In the genomic region with DNA sequence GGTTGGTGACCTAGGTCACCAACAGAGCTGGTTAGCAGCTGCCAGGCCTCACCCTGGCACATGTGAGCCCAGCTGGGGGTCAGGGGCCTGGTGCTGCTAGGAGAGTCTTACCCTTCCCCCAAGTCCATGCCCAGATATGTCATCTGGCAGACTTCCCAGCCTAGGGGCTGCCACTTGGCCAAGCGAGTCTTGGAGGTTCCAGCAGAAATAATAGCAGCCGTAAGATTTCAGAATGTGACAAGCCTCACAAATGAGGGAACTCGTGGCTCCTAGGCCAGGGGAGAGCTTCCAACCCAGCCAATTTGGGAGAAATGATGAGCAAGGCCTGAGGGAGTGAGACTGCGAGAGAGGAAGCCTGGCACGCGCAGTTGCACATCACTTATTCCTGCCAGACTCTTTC, we compare ENCODE assay signal across 18 cellular contexts. TPM values are rescaled to one million over a fixed set of nuclear protein-coding genes. Genes with fewer than 3 reads are reported as not detected.
A peak's percentile ranks its signal among the peaks of the same experiment; 100 is the strongest.
DNase-seq lines count a peak whose midpoint lies in the region; ATAC-seq, FAIRE-seq and TF ChIP-seq lines count a peak whose summit lies in the region.
"Had no signal": no experiment of that assay in that cellular context is flagged by ENCODE, and none has a peak within 500 bp of the region (broad histone marks: within the 10 kb centered on the region; RNA-seq: fewer than 3 reads in every experiment).

No MANE protein-coding gene starts in this region.

- H2AK5ac ChIP-seq in H1 (ENCODE audit: low read depth, low read length): peak overlapping the region; percentile 27; the same call in 1 of the 2 replicates

- POLR2A ChIA-PET in H1 (lab: Charles Lee; ENCODE audit: partially characterized antibody): interaction anchor here (0.7 to 5.6 kb wide), 10 partner anchors 13 to 220 kb away, joined by 3 to 63 read pairs (median 6); a partner anchor contains a TSS
- POLR2A ChIA-PET in activated CD8-positive, alpha-beta T cell treated with anti-CD3 and anti-CD28 coated beads, Interleukin-2, amount 10 ng/mL, durations not matched to agents 7 days and 5 days (lab: Charles Lee): no interaction called here

- H2AFZ ChIP-seq in H1 (ENCODE audit: low read length): no peak overlapping the region

- no peak overlapping the region for H4K91ac ChIP-seq in H1 (replicated peaks; ENCODE audit: insufficient read length, low read length)

- H3K4ac ChIP-seq in H1 (replicated peaks; ENCODE audit: insufficient read length, low read depth, low read length): peak overlapping the region; percentile 70

- no peak overlapping the region for H2BK20ac ChIP-seq in H1 (ENCODE audit: low read length)

- H3K23ac ChIP-seq in H1 (ENCODE audit: insufficient read length): no peak overlapping the region

- H3K4me2 ChIP-seq in H1 (ENCODE audit: insufficient read depth in 1 of 2, low read depth in 2 of 2, low read length in 2 of 2): peak overlapping the region; percentile 48 to 66

- H3K36me3 Mint-ChIP-seq in nephron (ENCODE audit: low read depth): peaks cover 20% of the 10 kb centered on the region
- peaks cover 19% of the 10 kb centered on the region for H3K36me3 Mint-ChIP-seq in activated CD8-positive, alpha-beta T cell treated with anti-CD3 and anti-CD28 coated beads, Interleukin-2, amount 10 ng/mL, durations not matched to agents 7 days and 5 days (ENCODE audit: low read depth)

- H3K4me1 ChIP-seq in NT2/D1 (ENCODE audit: insufficient read depth, insufficient read length) (peaks cover 37% of the 10 kb centered on the region), H1 (replicated peaks in 1 of 4; ENCODE audit: control insufficient read depth in 3 of 4, insufficient read depth in 4 of 4, low read length in 3 of 4) (peaks cover 26 to 40% (median 36%) of the 10 kb centered on the region in 4 experiments)
- H3K4me1 ChIP-seq: Peyer's patch had no signal

- TF ChIP-seq POLR2A in H1 (IDR thresholded peaks at IDR 0.05; ENCODE audit: control extremely low read depth in 1 of 2, low read depth in 2 of 2, low read length in 2 of 2): no peak

- peak overlapping the region in 2 of 3 experiments; percentile 54 to 66 for H3K27ac Mint-ChIP-seq in nephron
- no peak overlapping the region for H3K27ac Mint-ChIP-seq in activated CD8-positive, alpha-beta T cell treated with anti-CD3 and anti-CD28 coated beads, Interleukin-2, amount 10 ng/mL, durations not matched to agents 7 days and 5 days
- H3K27ac Mint-ChIP-seq: activated T-helper 17 cell treated with anti-CD3 and anti-CD28 coated beads, Interleukin-2, amount 50 U/mL, for 72 hours; naive B cell had no signal

- H3K27me3 Mint-ChIP-seq in nephron (ENCODE audit: low read depth): peaks cover 5% of the 10 kb centered on the region
- H3K27me3 Mint-ChIP-seq in activated CD8-positive, alpha-beta T cell treated with anti-CD3 and anti-CD28 coated beads, Interleukin-2, amount 10 ng/mL, durations not matched to agents 7 days and 5 days (ENCODE audit: low read depth): no peaks in the 10 kb centered on the region
- H3K27me3 Mint-ChIP-seq: activated T-helper 17 cell treated with anti-CD3 and anti-CD28 coated beads, Interleukin-2, amount 50 U/mL, for 72 hours; central memory CD8-positive, alpha-beta T cell; naive B cell; stimulated activated naive CD8-positive, alpha-beta T cell treated with anti-CD3 and anti-CD28 coated beads, Interleukin-15, amount 100 ng/mL, for 72 hours had no signal

- H4K5ac ChIP-seq in H1 (ENCODE audit: insufficient read length, low read depth, low read length): no peak overlapping the region

- H3K18ac ChIP-seq in H1 (ENCODE audit: extremely low read depth, low read length): peak overlapping the region; percentile 40; the same call in 1 of the 2 replicates

- H3K14ac ChIP-seq in H1 (ENCODE audit: insufficient read length): no peak overlapping the region

- H4K20me1 ChIP-seq in H1 (replicated peaks in 1 of 2; ENCODE audit: control insufficient read depth in 1 of 2, insufficient read depth in 2 of 2, low read length in 2 of 2): peaks cover 24 to 29% of the 10 kb centered on the region in 2 experiments

- peaks cover 60% of the 10 kb centered on the region for H3K27me3 ChIP-seq in NT2/D1 (ENCODE audit: insufficient read depth, insufficient read length)
- H3K27me3 ChIP-seq in H1 (replicated peaks in 1 of 4; ENCODE audit: control insufficient read depth in 3 of 4, extremely low read depth in 1 of 4, insufficient read depth in 3 of 4, low read length in 3 of 4): peaks cover 7 to 60% (median 51%) of the 10 kb centered on the region in 4 experiments
- H3K27me3 ChIP-seq: Peyer's patch, upper lobe of left lung had no signal

- no peak overlapping the region for H3K4me3 Mint-ChIP-seq in nephron
- no peak overlapping the region for H3K4me3 Mint-ChIP-seq in activated CD8-positive, alpha-beta T cell treated with anti-CD3 and anti-CD28 coated beads, Interleukin-2, amount 10 ng/mL, durations not matched to agents 7 days and 5 days
- H3K4me3 Mint-ChIP-seq: activated T-helper 17 cell treated with anti-CD3 and anti-CD28 coated beads, Interleukin-2, amount 50 U/mL, for 72 hours; central memory CD8-positive, alpha-beta T cell; naive B cell; stimulated activated naive CD8-positive, alpha-beta T cell treated with anti-CD3 and anti-CD28 coated beads, Interleukin-15, amount 100 ng/mL, for 72 hours had no signal

- peaks cover 21% of the 10 kb centered on the region for H3K4me1 Mint-ChIP-seq in nephron
- no peaks in the 10 kb centered on the region for H3K4me1 Mint-ChIP-seq in activated CD8-positive, alpha-beta T cell treated with anti-CD3 and anti-CD28 coated beads, Interleukin-2, amount 10 ng/mL, durations not matched to agents 7 days and 5 days (ENCODE audit: low read depth)
- H3K4me1 Mint-ChIP-seq: activated T-helper 17 cell treated with anti-CD3 and anti-CD28 coated beads, Interleukin-2, amount 50 U/mL, for 72 hours; stimulated activated naive CD8-positive, alpha-beta T cell treated with anti-CD3 and anti-CD28 coated beads, Interleukin-15, amount 100 ng/mL, for 72 hours had no signal

- no peak overlapping the region for H2BK120ac ChIP-seq in H1 (replicated peaks; ENCODE audit: low read depth, low read length)

- H3K9me3 ChIP-seq in NT2/D1 (ENCODE audit: insufficient read depth, low read length) (no peaks in the 10 kb centered on the region), H1 (ENCODE audit: insufficient read depth in 2 of 2, low read depth in 1 of 2, low read length in 1 of 2) (no peaks in the 10 kb centered on the region)
- H3K9me3 ChIP-seq: Peyer's patch, upper lobe of left lung had no signal

- H3K27ac ChIP-seq in H1 (ENCODE audit: low read depth, low read length): no peak overlapping the region
- H3K27ac ChIP-seq: Peyer's patch, upper lobe of left lung had no signal

- ATAC-seq in activated CD8-positive, alpha-beta T cell treated with anti-CD3 and anti-CD28 coated beads, Interleukin-2, amount 10 ng/mL, durations not matched to agents 7 days and 5 days: no peak
- ATAC-seq in GM18867 (IDR thresholded peaks at IDR 0.05; ENCODE audit: unreplicated experiment) (no peak), GM18511 (IDR thresholded peaks at IDR 0.05; ENCODE audit: unreplicated experiment) (no peak)
- ATAC-seq: activated T-helper 17 cell treated with anti-CD3 and anti-CD28 coated beads, Interleukin-2, amount 50 U/mL, for 72 hours; stimulated activated naive CD8-positive, alpha-beta T cell treated with anti-CD3 and anti-CD28 coated beads, Interleukin-15, amount 100 ng/mL, for 72 hours had no signal

- H2BK15ac ChIP-seq in H1 (ENCODE audit: low read length): 0 out of 2 replicates have a peak overlapping the region, but pooled peaks have one; percentile 61

- TF ChIP-seq CTCF in H1 (IDR thresholded peaks at IDR 0.05; ENCODE audit: control extremely low read depth in 1 of 3, insufficient read depth in 1 of 3, low read depth in 1 of 3, low read length in 3 of 3) (no peak), nephron (IDR thresholded peaks at IDR 0.05; ENCODE audit: unreplicated experiment in 3 of 3) (no peak)

- H2BK12ac ChIP-seq in H1 (ENCODE audit: low read depth, low read length): peak overlapping the region; percentile 92; the same call in 1 of the 2 replicates

- CTCF ChIA-PET in H1 (lab: Charles Lee; ENCODE audit: partially characterized antibody): interaction anchor here (1.2 to 21.9 kb wide), 4 partner anchors 9 to 29 kb away, joined by 3 to 323 read pairs (median 36); a partner anchor contains a TSS
- CTCF ChIA-PET in activated CD8-positive, alpha-beta T cell treated with anti-CD3 and anti-CD28 coated beads, Interleukin-2, amount 10 ng/mL, durations not matched to agents 7 days and 5 days (lab: Charles Lee): interaction anchor here (1.4 kb wide), 1 partner anchor 15 kb away, joined by 3 read pairs; no protein-coding TSS in a partner anchor

- no peaks in the 10 kb centered on the region for H3K79me2 ChIP-seq in H1 (ENCODE audit: control insufficient read depth in 1 of 2, insufficient read depth in 2 of 2, low read length in 2 of 2)

- no peaks in the 10 kb centered on the region for H3K9me3 Mint-ChIP-seq in nephron
- H3K9me3 Mint-ChIP-seq in activated CD8-positive, alpha-beta T cell treated with anti-CD3 and anti-CD28 coated beads, Interleukin-2, amount 10 ng/mL, durations not matched to agents 7 days and 5 days (ENCODE audit: insufficient read depth): no peaks in the 10 kb centered on the region
- H3K9me3 Mint-ChIP-seq: activated T-helper 17 cell treated with anti-CD3 and anti-CD28 coated beads, Interleukin-2, amount 50 U/mL, for 72 hours; central memory CD8-positive, alpha-beta T cell; naive B cell; stimulated activated naive CD8-positive, alpha-beta T cell treated with anti-CD3 and anti-CD28 coated beads, Interleukin-15, amount 100 ng/mL, for 72 hours had no signal

- no peak for FAIRE-seq in H1 (lab: Jason Lieb, UNC)

- no peak for TF ChIP-seq RAD21 in H1 (IDR thresholded peaks at IDR 0.05 in 1 of 2, conservative IDR thresholded peaks at IDR 0.05 in 1 of 2; ENCODE audit: low read depth in 2 of 2, low read length in 2 of 2)

- peak overlapping the region; percentile 75; the same call in 1 of the 2 replicates for H2BK5ac ChIP-seq in H1 (ENCODE audit: low read depth, low read length)

- H4K8ac ChIP-seq in H1 (ENCODE audit: extremely low read depth, insufficient read depth, low read length): no peak overlapping the region

- H3K36me3 ChIP-seq in NT2/D1 (ENCODE audit: insufficient read depth, insufficient read length, low read length): peaks cover 72% of the 10 kb centered on the region
- H3K36me3 ChIP-seq in H1 (ENCODE audit: control insufficient read depth in 2 of 4, insufficient read depth in 4 of 4, low read length in 3 of 4): peaks cover 0 to 7% (median 0%) of the 10 kb centered on the region in 4 experiments; a peak in 3 of 8 replicates

- TF ChIP-seq EP300 in H1 (IDR thresholded peaks at IDR 0.05; ENCODE audit: borderline replicate concordance in 1 of 2, low read depth in 2 of 2, low read length in 2 of 2): no peak

- peaks cover 2% of the 10 kb centered on the region; the same call in 1 of the 2 replicates for H3K23me2 ChIP-seq in H1 (ENCODE audit: low read depth, low read length)

- no peak overlapping the region for H3K56ac ChIP-seq in H1 (replicated peaks; ENCODE audit: insufficient read length, low read depth, low read length)

- DNase-seq in DMS79 treated with DMSO at 0.1 percent for 48 hours (lab: John Stamatoyannopoulos, UW) (peak; percentile 66), NT2/D1 (ENCODE audit: low read depth, low spot score) (no peak), H1 (ENCODE audit: low read depth in 1 of 2, low spot score in 2 of 2) (no peak), NCI-H187 treated with DMSO at 0.1 percent for 48 hours (lab: John Stamatoyannopoulos, UW) (no peak)
- no peak for DNase-seq in activated CD8-positive, alpha-beta T cell treated with anti-CD3 and anti-CD28 coated beads, Interleukin-2, amount 10 ng/mL, durations not matched to agents 7 days and 5 days
- DNase-seq: COR-L47; effector CD8-positive, alpha-beta T cell; naive B cell; Peyer's patch; stimulated activated CD4-positive, alpha-beta T cell treated with anti-CD3 and anti-CD28 coated beads, Interleukin-2, amount 100 ng/mL, for 48 hours; stimulated activated naive CD8-positive, alpha-beta T cell treated with anti-CD3 and anti-CD28 coated beads, Interleukin-15, amount 100 ng/mL, for 72 hours; T1000; upper lobe of left lung had no signal

- WGBS in H1 (ENCODE audit: extremely low coverage in 1 of 2, insufficient coverage in 1 of 2, insufficient read length in 1 of 2, insufficient replicate concordance in 2 of 2, low coverage in 1 of 2, low lambda C conversion rate in 2 of 2, missing lambda C conversion rate in 1 of 2), 2 experiments: 60% methylated on average over 6 of the region's 6 CpGs; no CpG with 5 or more reads in 1 of the 2 experiments

- H3K9ac ChIP-seq in NT2/D1 (ENCODE audit: insufficient read length, low read depth) (peak overlapping the region; percentile 61), H1 (replicated peaks in 1 of 4; ENCODE audit: extremely low read depth in 1 of 4, low read depth in 3 of 4, low read length in 3 of 4) (no peak overlapping the region)

- 0 out of 2 replicates have a peak, but pooled peaks cover 6% of the 10 kb centered on the region for H3K79me1 ChIP-seq in H1 (ENCODE audit: low read depth, low read length)

- H3K4me3 ChIP-seq in NT2/D1 (ENCODE audit: insufficient read length, low read depth) (no peak overlapping the region), H1 (ENCODE audit: extremely low read depth in 1 of 4, insufficient read depth in 2 of 4, low read depth in 3 of 4, low read length in 4 of 4) (peak overlapping the region in 3 of 4 experiments; percentile 11 to 44 (median 24); a peak in 4 of 8 replicates)
- H3K4me3 ChIP-seq: Peyer's patch, upper lobe of left lung had no signal

RNA-seq across cellular contexts. Expression of a gene that starts 11.1 kb away (rescaled TPM):
- total RNA-seq in H1 (2021; fragmentation: NEBNext Ultra II Directional; extraction: Animal tissue kit (Norgen Biotek cat#: 25700)): 60.5 and 62.3 TPM in 2 replicates
- 58.3 and 71.9 TPM in 2 replicates for polyA plus RNA-seq in H1 (2011; rRNA removed)
- 58.0 TPM for polyA plus RNA-seq in H1 (2011; cell fraction: cytosol; rRNA removed)
- polyA plus RNA-seq in H1 (2011; cell fraction: nucleus; rRNA removed): 74.2 TPM
- 68.0 to 83.5 TPM (median 73.0 TPM) in 4 replicates for polyA plus RNA-seq in H1 (2012, experiment 1 of 2)
- polyA plus RNA-seq in H1 (2012, experiment 2 of 2): 109 TPM
- 42.4 TPM for polyA plus RNA-seq in H1 (2013, experiment 1 of 2)
- 41.2 TPM for polyA plus RNA-seq in H1 (2013, experiment 2 of 2)
- polyA minus RNA-seq in H1 (2011; rRNA and poly(A)+ RNA removed): 36.2 and 46.0 TPM in 2 replicates
- 21.1 TPM for polyA minus RNA-seq in H1 (2011; cell fraction: cytosol; rRNA and poly(A)+ RNA removed)
- polyA minus RNA-seq in H1 (2011; cell fraction: nucleus; rRNA and poly(A)+ RNA removed): 14.4 TPM
- 10 to 100 TPM; 78.9 to 79.9 TPM for total RNA-seq in activated CD8-positive, alpha-beta T cell treated with anti-CD3 and anti-CD28 coated beads, Interleukin-2, amount 10 ng/mL, durations not matched to agents 7 days and 5 days

RNA-seq across cellular contexts. Expression of a gene that starts 38.4 kb away (rescaled TPM):
- total RNA-seq in H1 (2021; fragmentation: NEBNext Ultra II Directional; extraction: Animal tissue kit (Norgen Biotek cat#: 25700)): 3.1 and 4.0 TPM in 2 replicates
- 5.2 and 7.2 TPM in 2 replicates for polyA plus RNA-seq in H1 (2011; rRNA removed)
- 5.2 TPM for polyA plus RNA-seq in H1 (2011; cell fraction: cytosol; rRNA removed)
- polyA plus RNA-seq in H1 (2011; cell fraction: nucleus; rRNA removed): 7.3 TPM
- 2.0 to 3.8 TPM (median 3.4 TPM) in 4 replicates for polyA plus RNA-seq in H1 (2012, experiment 1 of 2)
- 3.0 TPM for polyA plus RNA-seq in H1 (2012, experiment 2 of 2)
- 5.4 TPM for polyA plus RNA-seq in H1 (2013, experiment 1 of 2)
- 5.6 TPM for polyA plus RNA-seq in H1 (2013, experiment 2 of 2)
- 2.1 and 4.0 TPM in 2 replicates for polyA minus RNA-seq in H1 (2011; rRNA and poly(A)+ RNA removed)
- polyA minus RNA-seq in H1 (2011; cell fraction: cytosol; rRNA and poly(A)+ RNA removed): 3.6 TPM
- polyA minus RNA-seq in H1 (2011; cell fraction: nucleus; rRNA and poly(A)+ RNA removed): 3.3 TPM
- total RNA-seq in activated CD8-positive, alpha-beta T cell treated with anti-CD3 and anti-CD28 coated beads, Interleukin-2, amount 10 ng/mL, durations not matched to agents 7 days and 5 days: 1 to 10 TPM; 3.9 to 4.2 TPM

RNA-seq across cellular contexts. Expression of a gene that starts 41.9 kb away (rescaled TPM):
- 20.5 and 21.1 TPM in 2 replicates for total RNA-seq in H1 (2021; fragmentation: NEBNext Ultra II Directional; extraction: Animal tissue kit (Norgen Biotek cat#: 25700))
- 14.9 and 23.1 TPM in 2 replicates for polyA plus RNA-seq in H1 (2011; rRNA removed)
- 14.8 TPM for polyA plus RNA-seq in H1 (2011; cell fraction: cytosol; rRNA removed)
- 24.5 TPM for polyA plus RNA-seq in H1 (2011; cell fraction: nucleus; rRNA removed)
- polyA plus RNA-seq in H1 (2012, experiment 1 of 2): 12.1 to 19.7 TPM (median 18.6 TPM) in 4 replicates
- 20.0 TPM for polyA plus RNA-seq in H1 (2012, experiment 2 of 2)
- 19.0 TPM for polyA plus RNA-seq in H1 (2013, experiment 1 of 2)
- polyA plus RNA-seq in H1 (2013, experiment 2 of 2): 22.2 TPM
- 17.4 and 19.9 TPM in 2 replicates for polyA minus RNA-seq in H1 (2011; rRNA and poly(A)+ RNA removed)
- polyA minus RNA-seq in H1 (2011; cell fraction: cytosol; rRNA and poly(A)+ RNA removed): 16.5 TPM
- 10.8 TPM for polyA minus RNA-seq in H1 (2011; cell fraction: nucleus; rRNA and poly(A)+ RNA removed)
- total RNA-seq in activated CD8-positive, alpha-beta T cell treated with anti-CD3 and anti-CD28 coated beads, Interleukin-2, amount 10 ng/mL, durations not matched to agents 7 days and 5 days: 10 to 100 TPM; 19.0 to 21.7 TPM

RNA-seq across cellular contexts. Expression of a gene that starts 59.6 kb away (rescaled TPM):
- 30.2 and 32.3 TPM in 2 replicates for total RNA-seq in H1 (2021; fragmentation: NEBNext Ultra II Directional; extraction: Animal tissue kit (Norgen Biotek cat#: 25700))
- 58.8 and 79.2 TPM in 2 replicates for polyA plus RNA-seq in H1 (2011; rRNA removed)
- polyA plus RNA-seq in H1 (2011; cell fraction: cytosol; rRNA removed): 52.1 TPM
- polyA plus RNA-seq in H1 (2011; cell fraction: nucleus; rRNA removed): 91.6 TPM
- polyA plus RNA-seq in H1 (2012, experiment 1 of 2): 40.2 to 50.5 TPM (median 46.5 TPM) in 4 replicates
- 46.0 TPM for polyA plus RNA-seq in H1 (2012, experiment 2 of 2)
- 33.5 TPM for polyA plus RNA-seq in H1 (2013, experiment 1 of 2)
- 30.6 TPM for polyA plus RNA-seq in H1 (2013, experiment 2 of 2)
- 34.2 and 34.5 TPM in 2 replicates for polyA minus RNA-seq in H1 (2011; rRNA and poly(A)+ RNA removed)
- polyA minus RNA-seq in H1 (2011; cell fraction: cytosol; rRNA and poly(A)+ RNA removed): 26.7 TPM
- polyA minus RNA-seq in H1 (2011; cell fraction: nucleus; rRNA and poly(A)+ RNA removed): 41.4 TPM
- 10 to 100 TPM; 31.8 to 34.9 TPM for total RNA-seq in activated CD8-positive, alpha-beta T cell treated with anti-CD3 and anti-CD28 coated beads, Interleukin-2, amount 10 ng/mL, durations not matched to agents 7 days and 5 days
